Comparison of ENCODE assay signal across 12 cellular contexts in genomic region chr20:44811150-44811685, GRCh38. TPM values are rescaled to one million over a fixed set of nuclear protein-coding genes. Genes with fewer than 3 reads are reported as not detected.
DNase-seq lines count a peak whose midpoint lies in the region; ATAC-seq and TF ChIP-seq lines count a peak whose summit lies in the region.
"Had no signal": no experiment of that assay in that cellular context is flagged by ENCODE, and none has a peak within 500 bp of the region (broad histone marks: within the 10 kb centered on the region; RNA-seq: fewer than 3 reads in every experiment).

No MANE protein-coding gene starts in this region.

- no peak overlapping the region for H3K27ac Mint-ChIP-seq in activated T-helper 17 cell treated with anti-CD3 and anti-CD28 coated beads, Interleukin-2, amount 50 U/mL, for 72 hours
- no peak overlapping the region for H3K27ac Mint-ChIP-seq in immature natural killer cell
- H3K27ac Mint-ChIP-seq in stimulated activated naive CD8-positive, alpha-beta T cell treated with anti-CD3 and anti-CD28 coated beads, Interleukin-15, amount 100 ng/mL, for 72 hours: no peak overlapping the region
- H3K27ac Mint-ChIP-seq: HFFc6 had no signal

- ATAC-seq in activated T-cell treated with anti-CD3 and anti-CD28 coated beads, Interleukin-2, amount 50 U/mL, for 4 hours: no peak
- ATAC-seq in activated T-helper 17 cell treated with anti-CD3 and anti-CD28 coated beads, Interleukin-2, amount 50 U/mL, for 72 hours (replicated peaks): no peak
- peak; percentile 29 for ATAC-seq in stimulated activated naive CD8-positive, alpha-beta T cell treated with anti-CD3 and anti-CD28 coated beads, Interleukin-15, amount 100 ng/mL, for 72 hours
- no peak for ATAC-seq in HG02571 (IDR thresholded peaks at IDR 0.05; ENCODE audit: unreplicated experiment)
- no peak for ATAC-seq in SK-N-SH treated with all-trans-retinoic acid at 6 μM for 48 hours

- peak overlapping the region; percentile 39 for H3K4me3 Mint-ChIP-seq in activated T-cell treated with anti-CD3 and anti-CD28 coated beads, Interleukin-2, amount 50 U/mL, for 4 hours
- peak overlapping the region; percentile 42 for H3K4me3 Mint-ChIP-seq in activated T-helper 17 cell treated with anti-CD3 and anti-CD28 coated beads, Interleukin-2, amount 50 U/mL, for 72 hours
- peak overlapping the region in 3 of 5 donors; percentile 28 to 63 (median 49) for H3K4me3 Mint-ChIP-seq in immature natural killer cell
- H3K4me3 Mint-ChIP-seq in stimulated activated naive CD8-positive, alpha-beta T cell treated with anti-CD3 and anti-CD28 coated beads, Interleukin-15, amount 100 ng/mL, for 72 hours: peak overlapping the region; percentile 47 to 55
- H3K4me3 Mint-ChIP-seq: HFFc6 had no signal

- no peak for DNase-seq in activated T-cell treated with anti-CD3 and anti-CD28 coated beads, Interleukin-2, amount 50 U/mL, for 4 hours
- DNase-seq in activated T-cell treated with anti-CD3 and anti-CD28 coated beads for 4 hours: no peak
- DNase-seq in immature natural killer cell: no peak
- DNase-seq in stimulated activated naive CD8-positive, alpha-beta T cell treated with anti-CD3 and anti-CD28 coated beads, Interleukin-15, amount 100 ng/mL, for 72 hours: no peak
- no peak for DNase-seq in SHP77 treated with DMSO at 0.1 percent for 48 hours (lab: John Stamatoyannopoulos, UW)
- DNase-seq: HFFc6; NCI-H774; SHP77; stimulated activated naive CD4-positive, alpha-beta T cell treated with Interleukin-2 at 50 U/mL for 16 hours had no signal

- H3K27me3 Mint-ChIP-seq in activated T-cell treated with anti-CD3 and anti-CD28 coated beads, Interleukin-2, amount 50 U/mL, for 4 hours (ENCODE audit: low read depth): peaks cover 53% of the 10 kb centered on the region
- H3K27me3 Mint-ChIP-seq in activated T-helper 17 cell treated with anti-CD3 and anti-CD28 coated beads, Interleukin-2, amount 50 U/mL, for 72 hours: peaks cover 54% of the 10 kb centered on the region
- H3K27me3 Mint-ChIP-seq in immature natural killer cell (ENCODE audit: low read depth in 3 of 3): peaks cover 8 to 33% (median 10%) of the 10 kb centered on the region in 3 donors
- H3K27me3 Mint-ChIP-seq in stimulated activated naive CD8-positive, alpha-beta T cell treated with anti-CD3 and anti-CD28 coated beads, Interleukin-15, amount 100 ng/mL, for 72 hours: peaks cover 71% of the 10 kb centered on the region

- peaks cover 13% of the 10 kb centered on the region for H3K4me1 Mint-ChIP-seq in activated T-cell treated with anti-CD3 and anti-CD28 coated beads, Interleukin-2, amount 50 U/mL, for 4 hours (ENCODE audit: low read depth)
- no peaks in the 10 kb centered on the region for H3K4me1 Mint-ChIP-seq in activated T-helper 17 cell treated with anti-CD3 and anti-CD28 coated beads, Interleukin-2, amount 50 U/mL, for 72 hours
- peaks cover 7 to 8% of the 10 kb centered on the region in 2 donors for H3K4me1 Mint-ChIP-seq in immature natural killer cell
- H3K4me1 Mint-ChIP-seq in stimulated activated naive CD8-positive, alpha-beta T cell treated with anti-CD3 and anti-CD28 coated beads, Interleukin-15, amount 100 ng/mL, for 72 hours: peaks cover 18% of the 10 kb centered on the region

- H3K9me3 Mint-ChIP-seq in activated T-cell treated with anti-CD3 and anti-CD28 coated beads, Interleukin-2, amount 50 U/mL, for 4 hours: no peaks in the 10 kb centered on the region
- H3K9me3 Mint-ChIP-seq in activated T-helper 17 cell treated with anti-CD3 and anti-CD28 coated beads, Interleukin-2, amount 50 U/mL, for 72 hours: no peaks in the 10 kb centered on the region
- H3K9me3 Mint-ChIP-seq in immature natural killer cell: no peaks in the 10 kb centered on the region
- H3K9me3 Mint-ChIP-seq in stimulated activated naive CD8-positive, alpha-beta T cell treated with anti-CD3 and anti-CD28 coated beads, Interleukin-15, amount 100 ng/mL, for 72 hours: no peaks in the 10 kb centered on the region

- no peaks in the 10 kb centered on the region for H3K36me3 Mint-ChIP-seq in activated T-cell treated with anti-CD3 and anti-CD28 coated beads, Interleukin-2, amount 50 U/mL, for 4 hours (ENCODE audit: insufficient read depth)
- H3K36me3 Mint-ChIP-seq in activated T-helper 17 cell treated with anti-CD3 and anti-CD28 coated beads, Interleukin-2, amount 50 U/mL, for 72 hours (ENCODE audit: low read depth): peaks cover 6% of the 10 kb centered on the region
- no peaks in the 10 kb centered on the region for H3K36me3 Mint-ChIP-seq in immature natural killer cell

TF ChIP-seq in SK-N-SH treated with all-trans-retinoic acid at 6 μM for 48 hours, 23 proteins besides CTCF, POLR2A, EP300 and RAD21 (continues in another document):
- TF ChIP-seq TSHZ2 (CRISPR knock-in tag; IDR thresholded peaks at IDR 0.05): no peak
- TF ChIP-seq, protein P1, sequence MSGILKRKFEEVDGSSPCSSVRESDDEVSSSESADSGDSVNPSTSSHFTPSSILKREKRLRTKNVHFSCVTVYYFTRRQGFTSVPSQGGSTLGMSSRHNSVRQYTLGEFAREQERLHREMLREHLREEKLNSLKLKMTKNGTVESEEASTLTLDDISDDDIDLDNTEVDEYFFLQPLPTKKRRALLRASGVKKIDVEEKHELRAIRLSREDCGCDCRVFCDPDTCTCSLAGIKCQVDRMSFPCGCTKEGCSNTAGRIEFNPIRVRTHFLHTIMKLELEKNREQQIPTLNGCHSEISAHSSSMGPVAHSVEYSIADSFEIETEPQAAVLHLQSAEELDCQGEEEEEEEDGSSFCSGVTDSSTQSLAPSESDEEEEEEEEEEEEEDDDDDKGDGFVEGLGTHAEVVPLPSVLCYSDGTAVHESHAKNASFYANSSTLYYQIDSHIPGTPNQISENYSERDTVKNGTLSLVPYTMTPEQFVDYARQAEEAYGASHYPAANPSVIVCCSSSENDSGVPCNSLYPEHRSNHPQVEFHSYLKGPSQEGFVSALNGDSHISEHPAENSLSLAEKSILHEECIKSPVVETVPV (CRISPR knock-in tag; IDR thresholded peaks at IDR 0.05): no peak
- no peak for TF ChIP-seq ARNTL (CRISPR knock-in tag; IDR thresholded peaks at IDR 0.05; ENCODE audit: borderline replicate concordance, low read depth)
- TF ChIP-seq ISL1 (CRISPR knock-in tag; IDR thresholded peaks at IDR 0.05): no peak
- TF ChIP-seq TCF4 (CRISPR knock-in tag; IDR thresholded peaks at IDR 0.05; ENCODE audit: borderline replicate concordance): no peak
- no peak for TF ChIP-seq CREB5 (CRISPR knock-in tag; IDR thresholded peaks at IDR 0.05; ENCODE audit: low read depth)
- TF ChIP-seq ESRRG (CRISPR knock-in tag; IDR thresholded peaks at IDR 0.05): no peak
- no peak for TF ChIP-seq ZNF70 (CRISPR knock-in tag; IDR thresholded peaks at IDR 0.05)
- TF ChIP-seq TOX (CRISPR knock-in tag; IDR thresholded peaks at IDR 0.05; ENCODE audit: borderline replicate concordance): no peak
- no peak for TF ChIP-seq GLIS3 (CRISPR knock-in tag; IDR thresholded peaks at IDR 0.05)

RNA-seq across cellular contexts. Expression of gene RIMS4, which starts 0.9 kb away (rescaled TPM):
- total RNA-seq in activated T-cell treated with anti-CD3 and anti-CD28 coated beads, Interleukin-2, amount 50 U/mL, for 4 hours: under 1 TPM in 2 of 3 donors, not detected in 1; 0.03 to 0.15 TPM
- under 1 TPM in 1 of 2 donors, not detected in 1; 0.13 TPM for total RNA-seq in activated T-helper 17 cell treated with anti-CD3 and anti-CD28 coated beads, Interleukin-2, amount 50 U/mL, for 72 hours
- not detected for polyA plus RNA-seq in immature natural killer cell
- total RNA-seq: HFFc6 had no signal
